9 cellular contexts compared by ENCODE assay signal in the genomic region with DNA sequence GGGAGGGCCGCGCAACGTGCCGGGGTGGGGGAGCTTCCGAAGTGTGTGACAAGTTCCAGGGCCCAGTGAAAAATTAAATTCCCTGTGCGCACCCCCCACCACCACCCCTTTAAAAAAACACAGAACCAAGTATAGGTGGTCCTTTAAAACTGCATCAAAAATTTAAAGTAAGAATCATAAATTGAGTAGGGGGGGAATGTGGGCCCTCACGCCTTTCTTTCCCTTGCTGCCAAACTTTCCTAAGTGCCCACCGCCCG. TPM values are rescaled to one million over a fixed set of nuclear protein-coding genes. Genes with fewer than 3 reads are reported as not detected.
DNase-seq lines count a peak whose midpoint lies in the region; ATAC-seq and TF ChIP-seq lines count a peak whose summit lies in the region.
"Had no signal": no experiment of that assay in that cellular context is flagged by ENCODE, and none has a peak within 500 bp of the region (broad histone marks: within the 10 kb centered on the region; RNA-seq: fewer than 3 reads in every experiment).

No MANE protein-coding gene starts in this region.

- TF ChIP-seq CTCF in colonic mucosa (IDR thresholded peaks at IDR 0.05) (no peak), nephron (IDR thresholded peaks at IDR 0.05; ENCODE audit: unreplicated experiment in 3 of 3) (no peak)

- H3K9ac ChIP-seq in BLaER1: peak overlapping the region; percentile 99
- H3K9ac ChIP-seq in colonic mucosa (ENCODE audit: low read depth in 2 of 2, low read length in 2 of 2): peak overlapping the region in 1 of 2 donors; percentile 88

- intact Hi-C loops in colonic mucosa (cut with DNase I): loop anchor here (10.0 kb wide), 1 partner anchor 336 kb away; no protein-coding TSS in a partner anchor

- H3K36me3 ChIP-seq in BLaER1 (peaks cover 5% of the 10 kb centered on the region), colonic mucosa (no peaks in the 10 kb centered on the region)

- H3K4me3 ChIP-seq in BLaER1 (peak overlapping the region; percentile 94), colonic mucosa (peak overlapping the region; percentile 73)

- H3K4me1 ChIP-seq in BLaER1: peaks cover 29% of the 10 kb centered on the region
- peaks cover 8% of the 10 kb centered on the region for H3K4me1 ChIP-seq in colonic mucosa

- H3K36me3 Mint-ChIP-seq in nephron (ENCODE audit: low read depth): peaks cover 6% of the 10 kb centered on the region

- H3K4me2 ChIP-seq in BLaER1: peak overlapping the region; percentile 92

- no peak for TF ChIP-seq RAD21 in Ishikawa (IDR thresholded peaks at IDR 0.05; ENCODE audit: low read depth)

- H3K9me3 ChIP-seq in BLaER1 (no peaks in the 10 kb centered on the region), colonic mucosa (no peaks in the 10 kb centered on the region)

- no peaks in the 10 kb centered on the region for H3K27me3 ChIP-seq in BLaER1
- no peaks in the 10 kb centered on the region for H3K27me3 ChIP-seq in colonic mucosa

- TF ChIP-seq POLR2A in GM18505 (IDR thresholded peaks at IDR 0.05; ENCODE audit: borderline replicate concordance, extremely low read depth, insufficient read depth, insufficient read length): no peak

- H3K27ac Mint-ChIP-seq in nephron: peak overlapping the region; percentile 68 to 99 (median 83)

- H3K27ac ChIP-seq in BLaER1 (peak overlapping the region; percentile 98), colonic mucosa (peak overlapping the region; percentile 70)

- TF ChIP-seq EP300 in Ishikawa (IDR thresholded peaks at IDR 0.05; ENCODE audit: borderline replicate concordance): no peak

- ATAC-seq in GM18505 (IDR thresholded peaks at IDR 0.05; ENCODE audit: unreplicated experiment) (no peak), GM18867 (IDR thresholded peaks at IDR 0.05; ENCODE audit: unreplicated experiment) (no peak)

- peaks cover 24% of the 10 kb centered on the region for H3K27me3 Mint-ChIP-seq in nephron (ENCODE audit: low read depth)

- no peaks in the 10 kb centered on the region for H3K9me3 Mint-ChIP-seq in nephron

- no peak for DNase-seq in colonic mucosa
- DNase-seq in activated gamma-delta T cell treated with Interleukin-2 at 50 U/mL for 16 hours: no peak
- no peak for DNase-seq in globus pallidus (ENCODE audit: low spot score)
- DNase-seq: central memory CD4-positive, alpha-beta T cell had no signal

- H3K4me1 Mint-ChIP-seq in nephron: peaks cover 39% of the 10 kb centered on the region

- H3K4me3 Mint-ChIP-seq in nephron: peak overlapping the region; percentile 94 to 98 (median 94)

- peaks cover 30% of the 10 kb centered on the region for H4K20me1 ChIP-seq in BLaER1

TF ChIP-seq in Ishikawa, 13 proteins besides CTCF, POLR2A, EP300 and RAD21:
- TF ChIP-seq TAF1 (IDR thresholded peaks at IDR 0.05; ENCODE audit: low read depth) (no peak), ZBTB7A (IDR thresholded peaks at IDR 0.05; ENCODE audit: low read depth) (0 out of 2 replicates have a peak, but pooled peaks have one; percentile 20)

RNA-seq across cellular contexts. Expression of a gene that starts 2.5 kb away (rescaled TPM):
- 10 to 100 TPM; 22.9 to 27.1 TPM for total RNA-seq in colonic mucosa
